Comparison of ENCODE assay signal across 8 cellular contexts in the genomic region with DNA sequence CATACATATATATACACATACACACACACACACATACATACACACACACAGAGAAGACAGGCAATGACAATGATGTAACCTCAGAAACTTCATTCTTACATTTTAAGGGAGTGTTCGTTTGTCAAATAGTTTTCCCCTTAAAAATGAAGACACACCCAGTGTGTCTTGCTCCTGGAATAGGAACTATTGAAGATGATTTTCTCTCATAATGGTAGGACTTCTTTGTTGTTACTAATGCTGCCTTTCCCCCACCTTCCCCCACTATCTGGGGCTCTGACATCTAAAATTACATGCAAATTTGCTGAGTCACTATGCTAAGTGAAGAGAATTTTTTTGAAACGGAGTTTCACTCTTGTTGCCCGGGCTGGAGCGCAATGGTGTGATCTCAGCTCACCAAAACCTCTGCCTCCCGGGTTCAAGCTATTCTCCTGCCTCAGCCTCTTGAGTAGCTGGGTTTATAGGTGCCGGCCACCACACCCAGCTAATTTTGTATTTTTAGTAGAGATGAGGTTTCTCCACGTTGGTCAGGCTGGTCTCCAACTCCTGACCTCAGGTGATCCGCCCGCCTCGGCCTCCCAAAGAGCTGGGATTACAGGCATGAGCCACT. TPM values are rescaled to one million over a fixed set of nuclear protein-coding genes. Genes with fewer than 3 reads are reported as not detected.
A peak's percentile ranks its signal among the peaks of the same experiment; 100 is the strongest.
DNase-seq lines count a peak whose midpoint lies in the region; ATAC-seq and TF ChIP-seq lines count a peak whose summit lies in the region.
"Not testable (repeated sequence)": the region's sequence is repeated elsewhere in the genome, so short reads cannot be mapped to it uniquely, and the experiment has no call there.

No MANE protein-coding gene starts in this region.

- in situ Hi-C loops in SK-MEL-5 (cut with HindIII; ENCODE audit: low pct_unique_long_range_greater_than_20kb, low sequenced_read_pairs), result not testable (repeated sequence)

- not testable (repeated sequence) for TF ChIP-seq CTCF in AG04449 (IDR thresholded peaks at IDR 0.05; ENCODE audit: insufficient read depth, low read length, missing control alignments); brain (conservative IDR thresholded peaks at IDR 0.05); omental fat pad (IDR thresholded peaks at IDR 0.05)

- H3K4me3 Mint-ChIP-seq in brain, result not testable (repeated sequence)

- CTCF ChIA-PET in AG04449 (lab: Yijun Ruan, JAX), result interaction anchor here (0.6 kb wide), 1 partner anchor 87 kb away, joined by 3 read pairs; no protein-coding TSS in a partner anchor

- H3K4me3 ChIP-seq in AG04449 (ENCODE audit: low read depth, low read length), result not testable (repeated sequence)

- DNase-seq in AG04449 (ENCODE audit: low read depth, low spot score) (peak; percentile 41), GM04503 (ENCODE audit: low read depth) (peak; percentile 60), NCI-H2107 (lab: John Stamatoyannopoulos, UW) (peak; percentile 3), SK-MEL-5 (ENCODE audit: low read depth, low spot score) (peak; percentile 16), glomerular visceral epithelial cell (ENCODE audit: extremely low spot score) (peak; percentile 6)
- not testable (repeated sequence) for DNase-seq in omental fat pad (ENCODE audit: low spot score)

- peaks cover 66% of the 10 kb centered on the region for H3K36me3 Mint-ChIP-seq in brain

- not testable (repeated sequence) for H3K27me3 Mint-ChIP-seq in brain

- peak overlapping the region in 3 of 5 experiments; percentile 44 to 71 (median 65) for H3K27ac Mint-ChIP-seq in brain

- not testable (repeated sequence) for H3K9me3 Mint-ChIP-seq in brain

- H3K4me1 Mint-ChIP-seq in brain, result not testable (repeated sequence)

- POLR2A ChIA-PET in AG04449 (lab: Yijun Ruan, JAX), result interaction anchor here (0.6 to 1.7 kb wide), 3 partner anchors 13 to 76 kb away, joined by 3 to 10 read pairs (median 6); a partner anchor contains a TSS

- ATAC-seq in HG03095 (IDR thresholded peaks at IDR 0.05; ENCODE audit: unreplicated experiment) (peak; percentile 57), omental fat pad (ENCODE audit: low FRiP score) (peak; percentile 82)

RNA-seq across cellular contexts. Expression of a gene that starts 48.1 kb away (rescaled TPM):
- 8.5 and 13.1 TPM in 2 replicates for total RNA-seq in SK-MEL-5 (2014; rRNA removed; shearing (Covaris generic))
- polyA plus RNA-seq in SK-MEL-5 (2015; cell fraction: cytosol; rRNA removed), result 7.0 and 9.1 TPM in 2 replicates
- polyA plus RNA-seq in SK-MEL-5 (2015; cell fraction: nucleus; rRNA removed), result 23.4 and 26.5 TPM in 2 replicates
- 10.4 TPM for polyA plus RNA-seq in brain (ENCODE audit: insufficient read depth, low read depth, low replicate concordance)
- total RNA-seq in omental fat pad, result 10 to 100 TPM in 3 of 4 donors, 1 to 10 TPM in 1; 7.5 to 15.4 (median 13.7) TPM

RNA-seq across cellular contexts. Expression of a gene that starts 48.1 kb away (rescaled TPM):
- total RNA-seq in SK-MEL-5 (2014; rRNA removed; shearing (Covaris generic)), result 39.3 and 40.4 TPM in 2 replicates
- 20.5 and 26.2 TPM in 2 replicates for polyA plus RNA-seq in SK-MEL-5 (2015; cell fraction: cytosol; rRNA removed)
- polyA plus RNA-seq in SK-MEL-5 (2015; cell fraction: nucleus; rRNA removed), result 0.96 and 1.8 TPM in 2 replicates
- 33.5 TPM for polyA plus RNA-seq in brain (ENCODE audit: insufficient read depth, low read depth, low replicate concordance)
- 10 to 100 TPM in 2 of 4 donors, 1 to 10 TPM in 2; 6.8 to 14.3 (median 10.9) TPM for total RNA-seq in omental fat pad

RNA-seq across cellular contexts. Expression of a gene that starts 49.6 kb away (rescaled TPM):
- 33.9 and 37.2 TPM in 2 replicates for total RNA-seq in SK-MEL-5 (2014; rRNA removed; shearing (Covaris generic))
- polyA plus RNA-seq in SK-MEL-5 (2015; cell fraction: cytosol; rRNA removed), result 17.4 and 19.6 TPM in 2 replicates
- polyA plus RNA-seq in SK-MEL-5 (2015; cell fraction: nucleus; rRNA removed), result 2.1 and 8.7 TPM in 2 replicates
- 7.3 TPM for polyA plus RNA-seq in brain (ENCODE audit: insufficient read depth, low read depth, low replicate concordance)
- 1 to 10 TPM; 4.1 to 6.6 (median 5.4) TPM for total RNA-seq in omental fat pad
